ENCODE assay signal across 8 cellular contexts in genomic region chr5:174910245-174910737, GRCh38.
DNase-seq lines count a peak whose midpoint lies in the region; ATAC-seq, FAIRE-seq and TF ChIP-seq lines count a peak whose summit lies in the region.

No MANE protein-coding gene starts in this region.

- peak; percentile 61 for ATAC-seq in HG03039 (IDR thresholded peaks at IDR 0.05; ENCODE audit: unreplicated experiment)

- no peaks in the 10 kb centered on the region for H3K4me1 ChIP-seq in A673 (ENCODE audit: insufficient read depth, low read length, poor library complexity, severe bottlenecking)

- POLR2A ChIA-PET in A673 (lab: Charles Lee; ENCODE audit: low non-redundant PET) = no interaction called here

- intact Hi-C loops in A673 (cut with micrococcal nuclease; ENCODE audit: unreplicated experiment) = no loop called here

- TF ChIP-seq CTCF in A673 (conservative IDR thresholded peaks at IDR 0.05; ENCODE audit: low read depth, low read length) = peak; percentile 78

- no peaks in the 10 kb centered on the region for H3K9me3 ChIP-seq in A673 (ENCODE audit: low read depth, low read length, poor library complexity, severe bottlenecking)

- peaks cover 9% of the 10 kb centered on the region for H3K27me3 ChIP-seq in A673 (replicated peaks; ENCODE audit: insufficient read depth, low read depth, low read length, poor library complexity)

- DNase-seq in A673 (ENCODE audit: low spot score) (peak; percentile 54), GM12892 (ENCODE audit: insufficient read length) (peak; percentile 44), NCI-H446 (lab: John Stamatoyannopoulos, UW) (peak; percentile 28 to 53), midbrain (lab: John Stamatoyannopoulos, UW) (peak; percentile 80)
- peak; percentile 15 to 27 for DNase-seq in activated CD4-positive, alpha-beta T cell treated with anti-CD3 and anti-CD28 coated beads, Interleukin-2, amount 50 U/mL, for 4 hours
- DNase-seq in effector CD8-positive, alpha-beta T cell (lab: John Stamatoyannopoulos, UW) = peak; percentile 2
- DNase-seq in stimulated activated CD8-positive, alpha-beta memory T cell treated with anti-CD3 and anti-CD28 coated beads, Interleukin-7, amount 100 ng/mL, for 1 hour (ENCODE audit: low read depth in 2 of 2) = peak; percentile 12 to 20

- H3K27ac ChIP-seq in A673 (ENCODE audit: low read depth, low read length, poor library complexity, severe bottlenecking) = no peak overlapping the region

- no peak for TF ChIP-seq POLR2A in GM12892 (IDR thresholded peaks at IDR 0.05; ENCODE audit: low read depth, low read length)

- BruUV-seq in A673 (replicated peaks; lab: Mats Ljungman, UMichigan) = no TSS peak

- peak; percentile 84 for FAIRE-seq in GM12892 (lab: Jason Lieb, UNC)

- H3K4me3 ChIP-seq in A673 (ENCODE audit: low read depth, low read length, poor library complexity, severe bottlenecking) = no peak overlapping the region

- CTCF ChIA-PET in A673 (lab: Charles Lee) = interaction anchor here (1.5 kb wide), 1 partner anchor 9 kb away, joined by 3 read pairs; no protein-coding TSS in a partner anchor

- H3K36me3 ChIP-seq in A673 (ENCODE audit: insufficient read depth, low read length, poor library complexity, severe bottlenecking) = no peaks in the 10 kb centered on the region

Comparison
In these comparisons a context has a peak if more than half of its experiments do, and no peak if none do; other contexts are left out.
1. DNase-seq: peak in every context shown above with its lines; median percentile 80 in midbrain; 54 in A673; 44 in GM12892; 40 in NCI-H446; 21 in activated CD4-positive, alpha-beta T cell treated with anti-CD3 and anti-CD28 coated beads, Interleukin-2, amount 50 U/mL, for 4 hours; 16 in stimulated activated CD8-positive, alpha-beta memory T cell treated with anti-CD3 and anti-CD28 coated beads, Interleukin-7, amount 100 ng/mL, for 1 hour; 2 in effector CD8-positive, alpha-beta T cell.